14 cellular contexts compared by ENCODE assay signal in the genomic region with DNA sequence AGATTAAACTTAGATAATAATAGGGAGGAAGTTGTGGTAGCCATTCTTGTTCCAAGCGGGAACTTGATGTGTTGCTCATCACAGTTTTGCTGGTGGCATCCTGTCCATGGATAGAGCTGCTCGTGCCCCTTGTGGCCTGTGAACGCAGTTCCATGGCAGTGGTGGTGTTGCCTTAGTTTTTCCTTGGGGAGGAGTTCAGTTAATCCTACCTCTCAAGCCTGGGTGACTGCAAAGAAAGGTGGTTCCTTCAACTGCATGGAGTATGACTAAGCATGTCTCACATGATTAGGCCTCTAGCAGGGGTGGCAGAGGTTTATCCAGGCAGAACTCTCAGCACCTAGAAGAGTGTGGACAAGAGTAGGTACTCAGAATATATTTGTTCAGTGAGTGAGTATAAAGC.
DNase-seq lines count a peak whose midpoint lies in the region; ATAC-seq, FAIRE-seq and TF ChIP-seq lines count a peak whose summit lies in the region.
"Had no signal": no experiment of that assay in that cellular context is flagged by ENCODE, and none has a peak within 500 bp of the region (broad histone marks: within the 10 kb centered on the region; RNA-seq: fewer than 3 reads in every experiment).

No MANE protein-coding gene starts in this region.

- H3K27me3 ChIP-seq in bronchial epithelial cell (ENCODE audit: control insufficient read depth, insufficient read depth, low read length) (no peaks in the 10 kb centered on the region), Karpas-422 (ENCODE audit: low read length) (no peaks in the 10 kb centered on the region)

- no peaks in the 10 kb centered on the region for H3K36me3 ChIP-seq in bronchial epithelial cell (ENCODE audit: control insufficient read depth, insufficient read depth, low read length)
- H3K36me3 ChIP-seq in Karpas-422 (ENCODE audit: insufficient read depth, low read length), result no peaks in the 10 kb centered on the region

- no peaks in the 10 kb centered on the region for H3K9me2 ChIP-seq in Karpas-422 (replicated peaks; ENCODE audit: insufficient read depth, low read length)

- no peak overlapping the region for H3K4me3 ChIP-seq in bronchial epithelial cell (ENCODE audit: low read depth, low read length)
- H3K4me3 ChIP-seq in Karpas-422 (ENCODE audit: low read length), result no peak overlapping the region

- no peak overlapping the region for H2AFZ ChIP-seq in Karpas-422 (ENCODE audit: low read length)

- TF ChIP-seq CTCF in bronchial epithelial cell (IDR thresholded peaks at IDR 0.05; ENCODE audit: insufficient read depth, low read length, severe bottlenecking), result peak; percentile 43

- H3K9me3 ChIP-seq in Karpas-422 (ENCODE audit: low read length), result no peaks in the 10 kb centered on the region

- H3K9ac ChIP-seq in Karpas-422 (ENCODE audit: low read length), result no peak overlapping the region

- H3K4me2 ChIP-seq in Karpas-422 (ENCODE audit: low read depth, low read length, poor library complexity, severe bottlenecking), result no peak overlapping the region

- DNase-seq in DMS79 (lab: John Stamatoyannopoulos, UW) (peak; percentile 66), HT1080 (ENCODE audit: low read depth) (peak; percentile 98), bronchial epithelial cell (ENCODE audit: low read depth) (peak; percentile 93), kidney tubule cell (ENCODE audit: low spot score) (peak; percentile 96), Karpas-422 (no peak)
- DNase-seq: activated CD4-positive, alpha-beta T cell treated with anti-CD3 and anti-CD28 coated beads, Interleukin-2, amount 50 U/mL, for 4 hours; activated naive CD4-positive, alpha-beta T cell treated with anti-CD3 and anti-CD28 coated beads, Interleukin-2, amount 50 U/mL, for 16 hours; effector CD8-positive, alpha-beta T cell; natural killer cell; NCI-H2227 treated with DMSO at 0.1 percent for 48 hours had no signal

- no peak overlapping the region for H3K27ac ChIP-seq in Karpas-422 (ENCODE audit: low read length)
- H3K27ac ChIP-seq: C4-2B had no signal

- no peaks in the 10 kb centered on the region for H3K4me1 ChIP-seq in Karpas-422 (ENCODE audit: low read length)

- no peak for TF ChIP-seq POLR2A in GM18505 (IDR thresholded peaks at IDR 0.05; ENCODE audit: borderline replicate concordance, extremely low read depth, insufficient read depth, insufficient read length)

- H3K79me2 ChIP-seq in Karpas-422 (ENCODE audit: low read length), result no peaks in the 10 kb centered on the region

- ATAC-seq in GM18505 (IDR thresholded peaks at IDR 0.05; ENCODE audit: unreplicated experiment), result no peak
- ATAC-seq in GM19035 (IDR thresholded peaks at IDR 0.05; ENCODE audit: unreplicated experiment), result no peak
- ATAC-seq in HG02798 (IDR thresholded peaks at IDR 0.05; ENCODE audit: poor library complexity, unreplicated experiment), result no peak
- ATAC-seq: natural killer cell had no signal

- H4K20me1 ChIP-seq in Karpas-422 (ENCODE audit: insufficient read depth, low read depth, low read length), result peaks cover 3% of the 10 kb centered on the region; the same call in 1 of the 2 replicates

- FAIRE-seq in bronchial epithelial cell (lab: Jason Lieb, UNC), result peak; percentile 43
